ENCODE assay signal across 1 cellular context in genomic region chr12:112011685-112012084, GRCh38.
TF ChIP-seq lines count a peak whose summit lies in the region.

No MANE protein-coding gene starts in this region.

TF ChIP-seq in SK-N-SH, 30 proteins besides CTCF, POLR2A, EP300 and RAD21 (continued from another document):
- TF ChIP-seq MEF2A (IDR thresholded peaks at IDR 0.05; ENCODE audit: borderline replicate concordance, low read depth) (no peak), MAX (IDR thresholded peaks at IDR 0.05; ENCODE audit: low read depth) (no peak), NFIC (IDR thresholded peaks at IDR 0.05; ENCODE audit: borderline replicate concordance) (no peak), PBX3 (IDR thresholded peaks at IDR 0.05) (no peak), REST (IDR thresholded peaks at IDR 0.05; ENCODE audit: low read depth, low read length) (no peak)
TF ChIP-seq in SK-N-SH: peak in this region for 0.
